ENCODE assay signal across 9 cellular contexts in genomic region chr22:46013460-46014416, GRCh38. TPM values are rescaled to one million over a fixed set of nuclear protein-coding genes. Genes with fewer than 3 reads are reported as not detected.
A peak's percentile ranks its signal among the peaks of the same experiment; 100 is the strongest.
DNase-seq lines count a peak whose midpoint lies in the region; ATAC-seq and TF ChIP-seq lines count a peak whose summit lies in the region.
"Had no signal": no experiment of that assay in that cellular context is flagged by ENCODE, and none has a peak within 500 bp of the region (broad histone marks: within the 10 kb centered on the region; RNA-seq: fewer than 3 reads in every experiment).

No MANE protein-coding gene starts in this region.

- H3K9me3 ChIP-seq in right lobe of liver: no peaks in the 10 kb centered on the region

- H3K36me3 ChIP-seq in right lobe of liver: no peaks in the 10 kb centered on the region

- no peaks in the 10 kb centered on the region for H3K27me3 ChIP-seq in right lobe of liver

- H3K4me1 ChIP-seq in right lobe of liver: peaks cover 0 to 18% (median 9%) of the 10 kb centered on the region in 4 donors

- intact Hi-C loops in right lobe of liver (cut with DNase I): no loop called here

- peak overlapping the region; percentile 92 to 95 (median 93) for H3K27ac ChIP-seq in right lobe of liver

- H3K4me3 ChIP-seq in AG10803 (ENCODE audit: low read length): peak overlapping the region; percentile 79
- peak overlapping the region; percentile 70 to 75 (median 71) for H3K4me3 ChIP-seq in right lobe of liver

- TF ChIP-seq POLR2A in right lobe of liver (IDR thresholded peaks at IDR 0.05): peak; percentile 65

- WGBS in right lobe of liver (ENCODE audit: insufficient coverage, low coverage, low lambda C conversion rate, missing lambda C conversion rate): 3% methylated on average over 28 of the region's 56 CpGs

- peak; percentile 96 for DNase-seq in AG10803 (ENCODE audit: low read depth)
- peak; percentile 95 for DNase-seq in NCI-H69 (lab: John Stamatoyannopoulos, UW)
- DNase-seq in activated CD4-positive, alpha-beta T cell treated with anti-CD3 and anti-CD28 coated beads, Interleukin-2, amount 50 U/mL, for 4 hours: peak; percentile 91
- peak; percentile 95 for DNase-seq in dermis blood vessel endothelial cell
- peak; percentile 83 to 95 (median 88) for DNase-seq in right lobe of liver
- DNase-seq in stimulated activated CD4-positive, alpha-beta T cell treated with anti-CD3 and anti-CD28 coated beads, Interleukin-4, amount 100 ng/mL, for 1 hour: peak; percentile 94

- ATAC-seq in GM18909 (IDR thresholded peaks at IDR 0.05; ENCODE audit: poor library complexity, unreplicated experiment) (peak; percentile 79), HG03342 (IDR thresholded peaks at IDR 0.05; ENCODE audit: unreplicated experiment) (peak; percentile 76), right lobe of liver (peak; percentile 85 to 93 (median 88))

- TF ChIP-seq CTCF in AG10803 (conservative IDR thresholded peaks at IDR 0.05; ENCODE audit: low read length) (peak; percentile 75), right lobe of liver (IDR thresholded peaks at IDR 0.05) (peak; percentile 46 to 64 (median 56))

RNA-seq across cellular contexts. Expression of gene WNT7B, which starts 36.8 kb away (rescaled TPM):
- not detected in 2 replicates for total RNA-seq in dermis blood vessel endothelial cell
- total RNA-seq in right lobe of liver: under 1 TPM in 2 of 6 experiments, not detected in 4; 0.10 to 0.12 TPM
- total RNA-seq: T-helper 1 cell treated with Interleukin-12 subunit alpha and Interleukin-12 subunit beta and Interleukin-4 antibody, amounts not matched to agents 30 ng/mL and 1 ng/mL, for 36 hours had no signal

Comparison
In these comparisons a context has a peak if more than half of its experiments do, and no peak if none do; other contexts are left out.
1. Peak in every context shown above with its lines: DNase-seq, ATAC-seq, H3K4me3 ChIP-seq and H3K27ac ChIP-seq.